2 cellular contexts compared by ENCODE assay signal in genomic region chr2:176160251-176161040, GRCh38.
TF ChIP-seq lines count a peak whose summit lies in the region.

No MANE protein-coding gene starts in this region.

TF ChIP-seq in IMR-90, 13 proteins besides CTCF, POLR2A, EP300 and RAD21:
- TF ChIP-seq SMC3 (IDR thresholded peaks at IDR 0.05; ENCODE audit: low read depth, low read length) (no peak), RCOR1 (IDR thresholded peaks at IDR 0.05; ENCODE audit: insufficient replicate concordance, low read length) (no peak), BHLHE40 (IDR thresholded peaks at IDR 0.05; ENCODE audit: low read depth, low read length) (no peak), USF2 (IDR thresholded peaks at IDR 0.05; ENCODE audit: low read depth, low read length) (no peak), CHD1 (IDR thresholded peaks at IDR 0.05; ENCODE audit: low read depth, low read length) (no peak), CEBPB (IDR thresholded peaks at IDR 0.05; ENCODE audit: low read depth, low read length) (no peak), FOS (IDR thresholded peaks at IDR 0.05; ENCODE audit: low read depth, low read length) (no peak), MAFK (IDR thresholded peaks at IDR 0.05; ENCODE audit: low read depth, low read length) (no peak), MAZ (IDR thresholded peaks at IDR 0.05; ENCODE audit: borderline replicate concordance, low read depth, low read length) (no peak), NFE2L2 (IDR thresholded peaks at IDR 0.05; ENCODE audit: low read depth, low read length) (no peak), MXI1 (IDR thresholded peaks at IDR 0.05; ENCODE audit: borderline replicate concordance, low read depth, low read length) (no peak), ELK1 (IDR thresholded peaks at IDR 0.05; ENCODE audit: borderline replicate concordance, low read depth, low read length) (no peak), RFX5 (IDR thresholded peaks at IDR 0.05; ENCODE audit: low read depth, low read length) (no peak)

TF ChIP-seq in K562, 482 proteins besides CTCF, POLR2A, EP300 and RAD21:
- TF ChIP-seq PTRF (tag; IDR thresholded peaks at IDR 0.05): no peak
- TF ChIP-seq ARID3B (CRISPR knock-in tag; IDR thresholded peaks at IDR 0.05; ENCODE audit: borderline replicate concordance): no peak
- no peak for TF ChIP-seq ZNF395 (CRISPR knock-in tag; IDR thresholded peaks at IDR 0.05)
- no peak for TF ChIP-seq RBM15 (IDR thresholded peaks at IDR 0.05; ENCODE audit: insufficient read depth, low read length)
- 0 out of 2 replicates have a peak, but pooled peaks have one; percentile 9 for TF ChIP-seq USF2 (CRISPR knock-in tag; IDR thresholded peaks at IDR 0.05)
- TF ChIP-seq CEBPZ (IDR thresholded peaks at IDR 0.05; ENCODE audit: borderline replicate concordance, low read depth, low read length): no peak
